2 cellular contexts compared by ENCODE assay signal in the genomic region with DNA sequence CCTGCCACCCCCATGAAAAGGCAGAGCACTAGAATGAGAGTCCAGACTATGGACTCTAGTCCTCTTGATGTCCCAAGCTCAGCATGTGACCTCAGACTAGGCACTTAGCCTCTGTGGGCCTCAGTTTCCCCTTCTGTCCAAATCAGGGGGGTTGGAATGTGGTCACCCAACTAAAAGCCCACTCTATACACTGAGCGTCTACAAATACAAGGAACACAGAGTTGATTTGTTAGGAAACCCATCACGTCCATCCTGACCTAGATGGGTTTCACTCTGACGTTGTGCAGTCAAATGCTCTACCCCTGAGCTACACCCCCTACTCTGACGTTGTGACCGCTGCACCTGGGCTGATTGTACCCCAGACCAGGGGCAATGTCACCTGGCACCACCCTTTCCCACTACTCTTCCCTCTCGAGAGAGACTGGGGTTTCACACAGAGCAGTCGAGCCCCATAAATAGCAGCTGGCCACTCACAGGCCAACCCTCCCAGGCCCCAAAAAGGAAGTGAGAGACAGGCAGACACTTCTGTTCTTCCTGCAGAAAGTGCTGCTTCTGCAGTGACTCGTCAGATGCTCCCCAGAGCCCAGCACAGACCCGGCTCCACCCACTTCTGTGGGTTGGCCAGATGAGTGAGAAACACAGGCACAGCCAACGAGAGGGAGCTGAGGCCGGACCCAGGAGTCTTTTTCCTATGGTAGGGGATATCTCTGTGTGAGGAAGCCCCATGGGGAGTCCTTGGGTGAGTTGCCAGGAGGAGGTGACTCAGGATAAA.
TF ChIP-seq lines count a peak whose summit lies in the region.

No MANE protein-coding gene starts in this region.

TF ChIP-seq in GM23338, 12 proteins besides CTCF, POLR2A, EP300 and RAD21 (continues in another document):
- TF ChIP-seq ZNF331 (CRISPR knock-in tag; IDR thresholded peaks at IDR 0.05; ENCODE audit: low read depth) (no peak), JUNB (IDR thresholded peaks at IDR 0.05; ENCODE audit: unreplicated experiment) (no peak), CREB1 (CRISPR knock-in tag; IDR thresholded peaks at IDR 0.05; ENCODE audit: low read depth) (no peak), EZH2 (IDR thresholded peaks at IDR 0.05; ENCODE audit: low read depth, unreplicated experiment) (no peak), STAT1 (IDR thresholded peaks at IDR 0.05; ENCODE audit: unreplicated experiment) (no peak), ZNF114 (CRISPR knock-in tag; IDR thresholded peaks at IDR 0.05) (no peak), NANOG (IDR thresholded peaks at IDR 0.05; ENCODE audit: borderline replicate concordance) (no peak)
- TF ChIP-seq, protein P1, sequence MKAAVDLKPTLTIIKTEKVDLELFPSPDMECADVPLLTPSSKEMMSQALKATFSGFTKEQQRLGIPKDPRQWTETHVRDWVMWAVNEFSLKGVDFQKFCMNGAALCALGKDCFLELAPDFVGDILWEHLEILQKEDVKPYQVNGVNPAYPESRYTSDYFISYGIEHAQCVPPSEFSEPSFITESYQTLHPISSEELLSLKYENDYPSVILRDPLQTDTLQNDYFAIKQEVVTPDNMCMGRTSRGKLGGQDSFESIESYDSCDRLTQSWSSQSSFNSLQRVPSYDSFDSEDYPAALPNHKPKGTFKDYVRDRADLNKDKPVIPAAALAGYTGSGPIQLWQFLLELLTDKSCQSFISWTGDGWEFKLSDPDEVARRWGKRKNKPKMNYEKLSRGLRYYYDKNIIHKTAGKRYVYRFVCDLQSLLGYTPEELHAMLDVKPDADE (IDR thresholded peaks at IDR 0.05): no peak
- TF ChIP-seq, protein P2, sequence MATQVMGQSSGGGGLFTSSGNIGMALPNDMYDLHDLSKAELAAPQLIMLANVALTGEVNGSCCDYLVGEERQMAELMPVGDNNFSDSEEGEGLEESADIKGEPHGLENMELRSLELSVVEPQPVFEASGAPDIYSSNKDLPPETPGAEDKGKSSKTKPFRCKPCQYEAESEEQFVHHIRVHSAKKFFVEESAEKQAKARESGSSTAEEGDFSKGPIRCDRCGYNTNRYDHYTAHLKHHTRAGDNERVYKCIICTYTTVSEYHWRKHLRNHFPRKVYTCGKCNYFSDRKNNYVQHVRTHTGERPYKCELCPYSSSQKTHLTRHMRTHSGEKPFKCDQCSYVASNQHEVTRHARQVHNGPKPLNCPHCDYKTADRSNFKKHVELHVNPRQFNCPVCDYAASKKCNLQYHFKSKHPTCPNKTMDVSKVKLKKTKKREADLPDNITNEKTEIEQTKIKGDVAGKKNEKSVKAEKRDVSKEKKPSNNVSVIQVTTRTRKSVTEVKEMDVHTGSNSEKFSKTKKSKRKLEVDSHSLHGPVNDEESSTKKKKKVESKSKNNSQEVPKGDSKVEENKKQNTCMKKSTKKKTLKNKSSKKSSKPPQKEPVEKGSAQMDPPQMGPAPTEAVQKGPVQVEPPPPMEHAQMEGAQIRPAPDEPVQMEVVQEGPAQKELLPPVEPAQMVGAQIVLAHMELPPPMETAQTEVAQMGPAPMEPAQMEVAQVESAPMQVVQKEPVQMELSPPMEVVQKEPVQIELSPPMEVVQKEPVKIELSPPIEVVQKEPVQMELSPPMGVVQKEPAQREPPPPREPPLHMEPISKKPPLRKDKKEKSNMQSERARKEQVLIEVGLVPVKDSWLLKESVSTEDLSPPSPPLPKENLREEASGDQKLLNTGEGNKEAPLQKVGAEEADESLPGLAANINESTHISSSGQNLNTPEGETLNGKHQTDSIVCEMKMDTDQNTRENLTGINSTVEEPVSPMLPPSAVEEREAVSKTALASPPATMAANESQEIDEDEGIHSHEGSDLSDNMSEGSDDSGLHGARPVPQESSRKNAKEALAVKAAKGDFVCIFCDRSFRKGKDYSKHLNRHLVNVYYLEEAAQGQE (IDR thresholded peaks at IDR 0.05; ENCODE audit: unreplicated experiment): no peak

TF ChIP-seq in H1, 55 proteins besides CTCF, POLR2A, EP300 and RAD21:
- no peak for TF ChIP-seq ASH2L (IDR thresholded peaks at IDR 0.05; ENCODE audit: low read length)
- TF ChIP-seq, protein P3, sequence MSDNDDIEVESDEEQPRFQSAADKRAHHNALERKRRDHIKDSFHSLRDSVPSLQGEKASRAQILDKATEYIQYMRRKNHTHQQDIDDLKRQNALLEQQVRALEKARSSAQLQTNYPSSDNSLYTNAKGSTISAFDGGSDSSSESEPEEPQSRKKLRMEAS (IDR thresholded peaks at IDR 0.05): no peak
- no peak for TF ChIP-seq RFX5 (IDR thresholded peaks at IDR 0.05; ENCODE audit: borderline replicate concordance, low read depth, low read length)
- TF ChIP-seq HDAC6 (IDR thresholded peaks at IDR 0.05; ENCODE audit: low read depth, low read length): no peak
- no peak for TF ChIP-seq TEAD4 (IDR thresholded peaks at IDR 0.05; ENCODE audit: low read depth, low read length)
- TF ChIP-seq, protein P4, sequence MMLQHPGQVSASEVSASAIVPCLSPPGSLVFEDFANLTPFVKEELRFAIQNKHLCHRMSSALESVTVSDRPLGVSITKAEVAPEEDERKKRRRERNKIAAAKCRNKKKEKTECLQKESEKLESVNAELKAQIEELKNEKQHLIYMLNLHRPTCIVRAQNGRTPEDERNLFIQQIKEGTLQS (IDR thresholded peaks at IDR 0.05; ENCODE audit: insufficient read depth, low read depth, low read length): no peak
- no peak for TF ChIP-seq SRF (IDR thresholded peaks at IDR 0.05; ENCODE audit: low read depth, low read length)
- TF ChIP-seq CHD2 (IDR thresholded peaks at IDR 0.05; ENCODE audit: low read length): no peak
- no peak for TF ChIP-seq ZNF274 (IDR thresholded peaks at IDR 0.05; ENCODE audit: borderline replicate concordance, extremely low read depth, low read length)
- TF ChIP-seq RNF2 (IDR thresholded peaks at IDR 0.05; ENCODE audit: borderline replicate concordance, low read depth, low read length, missing control alignments, poor library complexity, severe bottlenecking): no peak
- TF ChIP-seq SP2 (IDR thresholded peaks at IDR 0.05; ENCODE audit: low read length): no peak
- TF ChIP-seq POLR2AphosphoS5 (IDR thresholded peaks at IDR 0.05; ENCODE audit: low read depth, low read length): no peak
- no peak for TF ChIP-seq MAFK (IDR thresholded peaks at IDR 0.05; ENCODE audit: low read depth, low read length)
- no peak for TF ChIP-seq TBP (IDR thresholded peaks at IDR 0.05; ENCODE audit: low read depth, low read length)
- TF ChIP-seq CBX8 (IDR thresholded peaks at IDR 0.05; ENCODE audit: borderline replicate concordance, low read depth, low read length): no peak
